11 cellular contexts compared by ENCODE assay signal in the genomic region with DNA sequence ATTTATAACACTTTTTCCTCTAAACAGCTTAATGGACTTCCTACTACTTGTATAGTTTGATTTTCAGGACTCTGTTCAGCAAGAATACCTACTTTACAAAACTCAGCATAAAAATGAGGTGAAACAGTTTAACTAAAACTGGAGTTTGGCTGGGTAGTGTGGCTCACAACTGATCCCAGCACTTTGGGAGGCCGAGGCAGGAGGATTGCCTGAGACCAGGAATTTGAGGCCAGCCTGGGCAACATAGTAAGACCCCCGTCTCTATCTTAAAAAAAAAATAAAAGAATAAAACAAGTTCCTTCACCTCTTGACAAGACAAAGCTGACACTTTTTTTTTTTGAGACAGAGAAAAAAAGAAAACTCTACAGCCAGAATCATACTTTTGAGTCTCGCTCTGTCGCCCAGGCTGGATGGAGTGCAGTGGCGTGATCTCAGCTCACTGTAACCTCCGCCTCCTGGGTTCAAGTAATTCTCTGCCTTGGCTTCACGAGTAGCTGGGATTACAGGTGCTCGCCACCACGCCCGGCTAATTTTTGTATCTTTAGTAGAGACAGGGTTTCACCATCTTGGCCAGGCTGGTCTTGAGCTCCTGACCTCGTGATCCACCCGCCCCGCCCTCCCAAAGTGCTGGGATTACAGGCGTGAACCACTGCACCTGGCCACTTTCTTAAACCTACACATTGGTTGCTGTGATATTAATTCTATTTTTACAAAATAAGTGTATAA. TPM values are rescaled to one million over a fixed set of nuclear protein-coding genes. Genes with fewer than 3 reads are reported as not detected.
A peak's percentile ranks its signal among the peaks of the same experiment; 100 is the strongest.
DNase-seq lines count a peak whose midpoint lies in the region; ATAC-seq and TF ChIP-seq lines count a peak whose summit lies in the region.
"Had no signal": no experiment of that assay in that cellular context is flagged by ENCODE, and none has a peak within 500 bp of the region (broad histone marks: within the 10 kb centered on the region; RNA-seq: fewer than 3 reads in every experiment).

No MANE protein-coding gene starts in this region.

- no peak overlapping the region for H3K27ac ChIP-seq in iPS-20b (ENCODE audit: low read length)

- ATAC-seq in activated B cell treated with CpG ODN at 0.5 μM for 24 hours (ENCODE audit: low read depth) (no peak), GM21447 (IDR thresholded peaks at IDR 0.05; ENCODE audit: unreplicated experiment) (no peak)
- ATAC-seq in stimulated activated naive CD8-positive, alpha-beta T cell treated with anti-CD3 and anti-CD28 coated beads, Interleukin-15, amount 100 ng/mL, for 72 hours, result no peak

- H3K36me3 Mint-ChIP-seq in activated B cell treated with CpG ODN at 0.5 μM for 24 hours (ENCODE audit: low read depth), result peaks cover 65% of the 10 kb centered on the region

- CTCF ChIA-PET in activated B cell treated with CpG ODN at 0.5 μM for 24 hours (lab: Charles Lee), result no interaction called here

- H3K4me3 ChIP-seq in iPS-20b (ENCODE audit: low read length), result peak overlapping the region; percentile 75; the same call in 1 of the 2 replicates

- intact Hi-C loops in activated B cell treated with CpG ODN at 0.5 μM for 24 hours (cut with micrococcal nuclease), result no loop called here

- H3K9ac ChIP-seq in iPS-20b (ENCODE audit: low read depth, low read length), result no peak overlapping the region

- H3K27ac Mint-ChIP-seq in activated B cell treated with CpG ODN at 0.5 μM for 24 hours, result peak overlapping the region; percentile 24
- H3K27ac Mint-ChIP-seq in stimulated activated naive CD8-positive, alpha-beta T cell treated with anti-CD3 and anti-CD28 coated beads, Interleukin-15, amount 100 ng/mL, for 72 hours, result peak overlapping the region in 1 of 2 donors; percentile 52

- H3K4me3 Mint-ChIP-seq in activated B cell treated with CpG ODN at 0.5 μM for 24 hours, result no peak overlapping the region
- H3K4me3 Mint-ChIP-seq in stimulated activated naive CD8-positive, alpha-beta T cell treated with anti-CD3 and anti-CD28 coated beads, Interleukin-15, amount 100 ng/mL, for 72 hours, result peak overlapping the region; percentile 87 to 94

- POLR2A ChIA-PET in activated B cell treated with CpG ODN at 0.5 μM for 24 hours (lab: Charles Lee), result interaction anchor here (0.7 to 1.4 kb wide), 5 partner anchors 9 to 399 kb away, joined by 3 to 7 read pairs (median 3); partner anchors contain the start of genes COG8 and NIP7

- no peaks in the 10 kb centered on the region for H3K9me3 ChIP-seq in iPS-20b (ENCODE audit: insufficient read depth, low read depth, low read length)

- peaks cover 36% of the 10 kb centered on the region for H3K4me1 Mint-ChIP-seq in activated B cell treated with CpG ODN at 0.5 μM for 24 hours
- H3K4me1 Mint-ChIP-seq in stimulated activated naive CD8-positive, alpha-beta T cell treated with anti-CD3 and anti-CD28 coated beads, Interleukin-15, amount 100 ng/mL, for 72 hours, result peaks cover 85% of the 10 kb centered on the region

- H3K36me3 ChIP-seq in iPS-20b (ENCODE audit: insufficient read depth, low read depth, low read length), result peaks cover 68% of the 10 kb centered on the region

- TF ChIP-seq CTCF in activated B cell treated with CpG ODN at 0.5 μM for 24 hours (IDR thresholded peaks at IDR 0.05), result no peak

- no peaks in the 10 kb centered on the region for H3K27me3 Mint-ChIP-seq in activated B cell treated with CpG ODN at 0.5 μM for 24 hours
- H3K27me3 Mint-ChIP-seq in stimulated activated naive CD8-positive, alpha-beta T cell treated with anti-CD3 and anti-CD28 coated beads, Interleukin-15, amount 100 ng/mL, for 72 hours, result no peaks in the 10 kb centered on the region

- peak; percentile 11 for DNase-seq in activated T-cell treated with anti-CD3 and anti-CD28 coated beads, Interleukin-2, amount 50 U/mL, for 1 hour
- DNase-seq in activated T-cell treated with anti-CD3 and anti-CD28 coated beads for 4 hours (no peak), activated B cell treated with CpG ODN at 0.5 μM for 24 hours (no peak), NCI-H146 treated with DMSO at 0.1 percent for 48 hours (lab: John Stamatoyannopoulos, UW; ENCODE audit: unreplicated experiment) (no peak), NCI-H1092 (lab: John Stamatoyannopoulos, UW) (no peak)
- no peak for DNase-seq in stimulated activated naive CD8-positive, alpha-beta T cell treated with anti-CD3 and anti-CD28 coated beads, Interleukin-15, amount 100 ng/mL, for 72 hours
- DNase-seq: NCI-H526 treated with DMSO at 0.1 percent for 48 hours, nucleus accumbens had no signal

- no peaks in the 10 kb centered on the region for H3K27me3 ChIP-seq in iPS-20b (ENCODE audit: insufficient read depth, low read length)

- H3K4me1 ChIP-seq in iPS-20b (ENCODE audit: insufficient read depth, low read length), result peaks cover 6% of the 10 kb centered on the region; the same call in 1 of the 2 replicates

- no peaks in the 10 kb centered on the region for H3K9me3 Mint-ChIP-seq in activated B cell treated with CpG ODN at 0.5 μM for 24 hours
- H3K9me3 Mint-ChIP-seq in stimulated activated naive CD8-positive, alpha-beta T cell treated with anti-CD3 and anti-CD28 coated beads, Interleukin-15, amount 100 ng/mL, for 72 hours, result no peaks in the 10 kb centered on the region

RNA-seq across cellular contexts. Expression of gene PDF, which starts 2.6 kb away (rescaled TPM):
- total RNA-seq in activated B cell treated with CpG ODN at 0.5 μM for 24 hours, result 11.1 and 15.3 TPM in 2 replicates

RNA-seq across cellular contexts. Expression of gene COG8, which starts 11.6 kb away (rescaled TPM):
- 40.5 and 45.4 TPM in 2 replicates for total RNA-seq in activated B cell treated with CpG ODN at 0.5 μM for 24 hours

RNA-seq across cellular contexts. Expression of gene NIP7, which starts 11.8 kb away (rescaled TPM):
- total RNA-seq in activated B cell treated with CpG ODN at 0.5 μM for 24 hours, result 42.4 and 44.3 TPM in 2 replicates

RNA-seq across cellular contexts. Expression of gene VPS4A, which starts 16.6 kb away (rescaled TPM):
- 34.2 and 41.7 TPM in 2 replicates for total RNA-seq in activated B cell treated with CpG ODN at 0.5 μM for 24 hours

RNA-seq across cellular contexts. Expression of gene TMED6, which starts 23.8 kb away (rescaled TPM):
- total RNA-seq in activated B cell treated with CpG ODN at 0.5 μM for 24 hours, result 2.0 and 2.8 TPM in 2 replicates
- total RNA-seq: urinary bladder had no signal
